Comparison of ENCODE assay signal across 8 cellular contexts in the genomic region with DNA sequence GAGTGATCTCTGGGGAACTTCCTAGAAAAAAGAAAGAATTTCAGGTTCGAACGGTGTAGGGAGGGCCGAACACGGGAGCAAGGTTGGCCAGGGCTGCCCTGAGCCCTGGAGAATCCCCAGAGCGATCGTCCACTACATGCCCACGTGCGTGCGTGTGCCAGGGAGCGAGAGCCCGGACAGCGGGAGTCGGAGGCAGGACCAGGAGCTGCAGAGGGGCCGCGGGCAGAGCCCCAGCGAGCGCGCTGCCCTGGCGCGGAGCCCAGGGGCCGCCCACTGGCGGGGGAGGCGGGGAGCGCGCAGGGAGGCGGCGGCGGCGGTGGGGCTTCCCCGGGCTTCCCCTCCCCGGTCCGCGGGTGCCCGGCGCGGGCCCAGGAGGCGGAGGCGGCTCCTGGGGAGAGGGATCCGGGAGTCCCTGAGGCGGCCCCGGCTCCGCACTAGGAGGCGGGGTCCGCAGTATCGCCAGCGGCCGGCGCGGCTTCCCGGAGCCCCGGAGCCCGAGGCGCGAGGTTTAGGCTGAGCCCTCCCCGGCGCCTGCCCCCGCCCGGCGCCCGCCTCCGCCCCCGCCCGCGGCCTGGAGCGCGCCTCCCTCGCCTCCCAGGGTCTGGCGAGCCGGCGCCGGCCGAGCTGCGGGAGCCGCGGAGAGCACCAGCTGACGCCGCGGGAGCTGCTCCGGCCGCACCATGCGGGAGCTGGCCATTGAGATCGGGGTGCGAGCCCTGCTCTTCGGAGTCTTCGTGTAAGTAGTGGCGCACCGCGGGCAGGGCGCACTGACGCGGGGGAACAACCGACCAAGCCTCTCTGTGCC. TPM values are rescaled to one million over a fixed set of nuclear protein-coding genes. Genes with fewer than 3 reads are reported as not detected.
DNase-seq lines count a peak whose midpoint lies in the region; ATAC-seq and TF ChIP-seq lines count a peak whose summit lies in the region.

Gene PLPP4, plus strand, starts transcription at position 602 of the 805 bp plus-strand sequence. Its CDS starts 79 bp downstream, at position 681.

- H3K79me1 ChIP-seq in neuronal stem cell (ENCODE audit: low read depth, low read length) = no peaks in the 10 kb centered on the region

- peaks cover 56% of the 10 kb centered on the region for H3K27me3 ChIP-seq in A673 (replicated peaks; ENCODE audit: insufficient read depth, low read depth, low read length, poor library complexity)
- peaks cover 2 to 62% (median 10%) of the 10 kb centered on the region in 3 experiments for H3K27me3 ChIP-seq in neuronal stem cell (ENCODE audit: control insufficient read depth in 3 of 3, insufficient read depth in 3 of 3, low read depth in 1 of 3, low read length in 3 of 3)

- peak within 1 kb of the TSS; percentile 96 for H3K4me2 ChIP-seq in neuronal stem cell (ENCODE audit: insufficient read depth, low read length, poor library complexity, severe bottlenecking)

- no TSS peak for BruUV-seq in A673 (replicated peaks; lab: Mats Ljungman, UMichigan)

- no peak within 1 kb of the TSS for H4K91ac ChIP-seq in neuronal stem cell (ENCODE audit: low read depth, low read length, poor library complexity)

- CTCF ChIA-PET in A673 (lab: Charles Lee) = no interaction called here

- H3K4ac ChIP-seq in neuronal stem cell (ENCODE audit: low read length) = no peak within 1 kb of the TSS

- peak within 1 kb of the TSS; percentile 96 for H3K18ac ChIP-seq in neuronal stem cell (ENCODE audit: low read length)

- H3K14ac ChIP-seq in neuronal stem cell (ENCODE audit: low read length) = peak within 1 kb of the TSS; percentile 38

- H2BK120ac ChIP-seq in neuronal stem cell (ENCODE audit: low read depth, low read length) = peak within 1 kb of the TSS; percentile 51

- H3K9me3 ChIP-seq in A673 (ENCODE audit: low read depth, low read length, poor library complexity, severe bottlenecking) = no peaks in the 10 kb centered on the region
- H3K9me3 ChIP-seq in neuronal stem cell (replicated peaks in 1 of 2; ENCODE audit: control insufficient read depth in 2 of 2, insufficient read depth in 1 of 2, low read depth in 1 of 2, low read length in 2 of 2) = peaks cover 0 to 2% of the 10 kb centered on the region in 2 donors

- H3K4me1 ChIP-seq in A673 (ENCODE audit: insufficient read depth, low read length, poor library complexity, severe bottlenecking) (peaks cover 4% of the 10 kb centered on the region), neuronal stem cell (ENCODE audit: control insufficient read depth in 2 of 2, insufficient read depth in 1 of 2, low read depth in 1 of 2, low read length in 2 of 2) (peaks cover 5 to 7% of the 10 kb centered on the region in 2 donors)

- intact Hi-C loops in A673 (cut with micrococcal nuclease; ENCODE audit: unreplicated experiment) = no loop called here

- H4K8ac ChIP-seq in neuronal stem cell (ENCODE audit: low read depth, low read length) = no peak within 1 kb of the TSS

- H3K4me3 ChIP-seq in A673 (ENCODE audit: low read depth, low read length, poor library complexity, severe bottlenecking) = peak within 1 kb of the TSS; percentile 31
- peak within 1 kb of the TSS; percentile 23 to 86 for H3K4me3 ChIP-seq in neuronal stem cell (ENCODE audit: low read length in 2 of 2)

- peak; percentile 58 for ATAC-seq in GM21528 (IDR thresholded peaks at IDR 0.05; ENCODE audit: low FRiP score, unreplicated experiment)
- peak; percentile 53 for ATAC-seq in SK-N-SH treated with all-trans-retinoic acid at 6 μM for 48 hours
- ATAC-seq in HG03460 (IDR thresholded peaks at IDR 0.05; ENCODE audit: unreplicated experiment) = no peak
- ATAC-seq in HG02852 (IDR thresholded peaks at IDR 0.05; ENCODE audit: unreplicated experiment) = no peak

- DNase-seq in A673 (ENCODE audit: low spot score) (peak; percentile 45), germinal center (ENCODE audit: low spot score) (peak; percentile 19), neuronal stem cell (ENCODE audit: low spot score) (peak; percentile 48), DMS153 treated with DMSO at 0.1 percent for 48 hours (lab: John Stamatoyannopoulos, UW; ENCODE audit: unreplicated experiment) (no peak)

- POLR2A ChIA-PET in A673 (lab: Charles Lee; ENCODE audit: low non-redundant PET) = no interaction called here

- no peak within 1 kb of the TSS for H3K27ac ChIP-seq in A673 (ENCODE audit: low read depth, low read length, poor library complexity, severe bottlenecking)
- no peak within 1 kb of the TSS for H3K27ac ChIP-seq in neuronal stem cell (replicated peaks; ENCODE audit: low read length)

- peak within 1 kb of the TSS; percentile 75 for H2AFZ ChIP-seq in neuronal stem cell (ENCODE audit: low read length)

- no peak for TF ChIP-seq CTCF in A673 (conservative IDR thresholded peaks at IDR 0.05; ENCODE audit: low read depth, low read length)

- peak within 1 kb of the TSS; percentile 25 for H2BK15ac ChIP-seq in neuronal stem cell (ENCODE audit: low read length)

- H3K9ac ChIP-seq in neuronal stem cell (ENCODE audit: low read depth, low read length, poor library complexity) = peak within 1 kb of the TSS; percentile 82

- H2BK5ac ChIP-seq in neuronal stem cell (ENCODE audit: low read length) = peak within 1 kb of the TSS; percentile 46

- H3K36me3 ChIP-seq in A673 (ENCODE audit: insufficient read depth, low read length, poor library complexity, severe bottlenecking) (no peaks in the 10 kb centered on the region), neuronal stem cell (replicated peaks in 1 of 2; ENCODE audit: control insufficient read depth in 2 of 2, insufficient read depth in 2 of 2, low read length in 2 of 2) (no peaks in the 10 kb centered on the region)

- H2AK5ac ChIP-seq in neuronal stem cell (ENCODE audit: low read depth, low read length) = peak within 1 kb of the TSS; percentile 48

- H2BK12ac ChIP-seq in neuronal stem cell (ENCODE audit: low read length) = no peak within 1 kb of the TSS

- no CpG with 5 or more reads among the region's 92 CpGs for WGBS in neuronal stem cell (ENCODE audit: extremely low coverage in 2 of 2, insufficient read length in 2 of 2, insufficient replicate concordance in 1 of 2), 2 donors

- peak within 1 kb of the TSS; percentile 70 for H3K23ac ChIP-seq in neuronal stem cell (ENCODE audit: low read depth, low read length, poor library complexity)

TF ChIP-seq in SK-N-SH treated with all-trans-retinoic acid at 6 μM for 48 hours, 23 proteins besides CTCF, POLR2A, EP300 and RAD21:
- no peak for TF ChIP-seq TOX (CRISPR knock-in tag; IDR thresholded peaks at IDR 0.05; ENCODE audit: borderline replicate concordance)
- no peak for TF ChIP-seq ISL1 (CRISPR knock-in tag; IDR thresholded peaks at IDR 0.05)
- no peak for TF ChIP-seq ESRRG (CRISPR knock-in tag; IDR thresholded peaks at IDR 0.05)
- TF ChIP-seq, protein P1, sequence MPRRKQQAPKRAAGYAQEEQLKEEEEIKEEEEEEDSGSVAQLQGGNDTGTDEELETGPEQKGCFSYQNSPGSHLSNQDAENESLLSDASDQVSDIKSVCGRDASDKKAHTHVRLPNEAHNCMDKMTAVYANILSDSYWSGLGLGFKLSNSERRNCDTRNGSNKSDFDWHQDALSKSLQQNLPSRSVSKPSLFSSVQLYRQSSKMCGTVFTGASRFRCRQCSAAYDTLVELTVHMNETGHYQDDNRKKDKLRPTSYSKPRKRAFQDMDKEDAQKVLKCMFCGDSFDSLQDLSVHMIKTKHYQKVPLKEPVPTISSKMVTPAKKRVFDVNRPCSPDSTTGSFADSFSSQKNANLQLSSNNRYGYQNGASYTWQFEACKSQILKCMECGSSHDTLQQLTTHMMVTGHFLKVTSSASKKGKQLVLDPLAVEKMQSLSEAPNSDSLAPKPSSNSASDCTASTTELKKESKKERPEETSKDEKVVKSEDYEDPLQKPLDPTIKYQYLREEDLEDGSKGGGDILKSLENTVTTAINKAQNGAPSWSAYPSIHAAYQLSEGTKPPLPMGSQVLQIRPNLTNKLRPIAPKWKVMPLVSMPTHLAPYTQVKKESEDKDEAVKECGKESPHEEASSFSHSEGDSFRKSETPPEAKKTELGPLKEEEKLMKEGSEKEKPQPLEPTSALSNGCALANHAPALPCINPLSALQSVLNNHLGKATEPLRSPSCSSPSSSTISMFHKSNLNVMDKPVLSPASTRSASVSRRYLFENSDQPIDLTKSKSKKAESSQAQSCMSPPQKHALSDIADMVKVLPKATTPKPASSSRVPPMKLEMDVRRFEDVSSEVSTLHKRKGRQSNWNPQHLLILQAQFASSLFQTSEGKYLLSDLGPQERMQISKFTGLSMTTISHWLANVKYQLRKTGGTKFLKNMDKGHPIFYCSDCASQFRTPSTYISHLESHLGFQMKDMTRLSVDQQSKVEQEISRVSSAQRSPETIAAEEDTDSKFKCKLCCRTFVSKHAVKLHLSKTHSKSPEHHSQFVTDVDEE (CRISPR knock-in tag; IDR thresholded peaks at IDR 0.05) = no peak

RNA-seq across cellular contexts. Expression of gene PLPP4, which starts in this region (rescaled TPM):
- total RNA-seq in A673 (2021) = not detected in 2 replicates
- 4.0 TPM for polyA plus RNA-seq in neuronal stem cell (2013, experiment 1 of 2)
- polyA plus RNA-seq in neuronal stem cell (2013, experiment 2 of 2) = 3.6 TPM

Comparison
In these comparisons a context has a peak if more than half of its experiments do, and no peak if none do; other contexts are left out.
1. Peak in DNase-seq and H3K4me3 ChIP-seq in A673; RNA of the gene not detected or under 1 TPM.
2. ATAC-seq: peak in GM21528 (single experiment) and SK-N-SH treated with all-trans-retinoic acid at 6 μM for 48 hours (single experiment); none in HG03460 (single experiment) and HG02852 (single experiment).